In the genomic region with DNA sequence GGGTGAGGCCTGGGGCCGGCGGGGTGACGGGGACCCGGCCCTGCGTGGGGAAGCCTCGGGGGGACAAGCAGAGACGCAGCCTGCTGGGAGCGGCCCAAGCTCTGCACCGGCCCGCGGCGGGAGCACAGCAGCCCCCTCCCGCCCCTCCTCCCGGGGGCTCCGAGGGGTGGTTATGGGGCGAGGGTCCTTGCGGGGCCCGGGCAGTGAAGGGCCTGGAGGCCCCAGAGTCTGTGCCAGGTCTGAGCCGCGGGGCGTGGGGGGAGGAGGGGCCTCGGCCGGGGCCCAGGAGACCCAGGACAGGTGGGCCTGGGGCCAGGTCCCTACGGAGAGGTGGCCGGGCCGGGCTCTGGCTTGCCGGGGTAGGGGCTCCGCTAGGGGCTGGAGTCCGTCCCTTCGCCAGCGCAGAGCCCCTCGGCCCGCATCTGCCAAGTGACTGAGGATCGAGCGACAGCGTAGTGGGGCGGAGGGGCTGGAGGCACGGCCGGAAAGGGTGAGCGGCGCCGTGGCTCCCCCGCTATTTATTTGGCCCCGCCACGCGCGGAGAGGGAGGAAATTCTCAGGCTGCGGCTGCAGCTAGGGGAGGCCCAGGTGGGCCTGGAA, we compare ENCODE assay signal across 8 cellular contexts. TPM values are rescaled to one million over a fixed set of nuclear protein-coding genes. Genes with fewer than 3 reads are reported as not detected.
DNase-seq lines count a peak whose midpoint lies in the region; ATAC-seq, FAIRE-seq and TF ChIP-seq lines count a peak whose summit lies in the region.

No MANE protein-coding gene starts in this region.

- H3K4me3 ChIP-seq in kidney (ENCODE audit: low read length in 2 of 2) (peak overlapping the region; percentile 18 to 46), Karpas-422 (ENCODE audit: low read length) (no peak overlapping the region)

- TF ChIP-seq CTCF in kidney (IDR thresholded peaks at IDR 0.05; ENCODE audit: borderline replicate concordance, extremely low read depth, insufficient read depth): no peak

- no peaks in the 10 kb centered on the region for H3K36me3 Mint-ChIP-seq in activated naive CD8-positive, alpha-beta T cell

- H3K9ac ChIP-seq in kidney (ENCODE audit: low read length in 2 of 2) (peak overlapping the region in 1 of 2 donors; percentile 3), Karpas-422 (ENCODE audit: low read length) (no peak overlapping the region)

- H2AFZ ChIP-seq in Karpas-422 (ENCODE audit: low read length): no peak overlapping the region

- H3K4me2 ChIP-seq in Karpas-422 (ENCODE audit: low read depth, low read length, poor library complexity, severe bottlenecking): no peak overlapping the region

- FAIRE-seq in kidney (lab: Jason Lieb, UNC): no peak

- H3K4me1 ChIP-seq in kidney (ENCODE audit: control insufficient read depth in 1 of 2, insufficient read depth in 1 of 2, low read depth in 1 of 2, low read length in 2 of 2) (peaks cover 0 to 15% of the 10 kb centered on the region in 2 donors), Karpas-422 (ENCODE audit: low read length) (peaks cover 39% of the 10 kb centered on the region)

- H3K27ac ChIP-seq in kidney (ENCODE audit: low read depth in 2 of 2, low read length in 2 of 2) (no peak overlapping the region), substantia nigra (ENCODE audit: low read depth, low read length, poor library complexity, severe bottlenecking) (peak overlapping the region; percentile 85), Karpas-422 (ENCODE audit: low read length) (no peak overlapping the region)

- no peaks in the 10 kb centered on the region for H3K9me2 ChIP-seq in Karpas-422 (replicated peaks; ENCODE audit: insufficient read depth, low read length)

- intact Hi-C loops in kidney (cut with DNase I): no loop called here

- DNase-seq in NCI-H2227 (lab: John Stamatoyannopoulos, UW; ENCODE audit: unreplicated experiment) (peak; percentile 25), NCI-H2227 treated with DMSO at 0.1 percent for 48 hours (lab: John Stamatoyannopoulos, UW) (no peak), kidney (peak; percentile 81), substantia nigra (lab: John Stamatoyannopoulos, UW) (peak in 4 of 49 donors; percentile 35 to 88 (median 40)), Karpas-422 (no peak)

- H3K4me1 Mint-ChIP-seq in activated naive CD8-positive, alpha-beta T cell (ENCODE audit: low read depth): peaks cover 5% of the 10 kb centered on the region

- no peaks in the 10 kb centered on the region for H3K9me3 Mint-ChIP-seq in activated naive CD8-positive, alpha-beta T cell (ENCODE audit: low read depth)

- no peaks in the 10 kb centered on the region for H3K27me3 ChIP-seq in Karpas-422 (ENCODE audit: low read length)

- H3K4me3 Mint-ChIP-seq in activated naive CD8-positive, alpha-beta T cell: peak overlapping the region; percentile 80

- no peak overlapping the region for H3K27ac Mint-ChIP-seq in activated naive CD8-positive, alpha-beta T cell

- H3K36me3 ChIP-seq in kidney (ENCODE audit: control insufficient read depth in 1 of 2, insufficient read depth in 2 of 2, low read length in 2 of 2) (no peaks in the 10 kb centered on the region), Karpas-422 (ENCODE audit: insufficient read depth, low read length) (no peaks in the 10 kb centered on the region)

- H3K27me3 Mint-ChIP-seq in activated naive CD8-positive, alpha-beta T cell: peaks cover 3% of the 10 kb centered on the region

- no peaks in the 10 kb centered on the region for H3K79me2 ChIP-seq in Karpas-422 (ENCODE audit: low read length)

- H4K20me1 ChIP-seq in Karpas-422 (ENCODE audit: insufficient read depth, low read depth, low read length): peaks cover 4% of the 10 kb centered on the region; the same call in 1 of the 2 replicates

- ATAC-seq in GM18520 (IDR thresholded peaks at IDR 0.05; ENCODE audit: unreplicated experiment) (no peak), HG03159 (IDR thresholded peaks at IDR 0.05; ENCODE audit: unreplicated experiment) (no peak)

- H3K9me3 ChIP-seq in kidney (ENCODE audit: control insufficient read depth in 1 of 2, low read length in 2 of 2) (no peaks in the 10 kb centered on the region), Karpas-422 (ENCODE audit: low read length) (no peaks in the 10 kb centered on the region)

RNA-seq across cellular contexts. Expression of a gene that starts 0.5 kb away (rescaled TPM):
- 3.1 TPM for total RNA-seq in kidney
- 4.1 TPM for polyA plus RNA-seq in kidney (ENCODE audit: insufficient read depth, low read depth, low replicate concordance)
- total RNA-seq in Karpas-422 (2014; rRNA removed; shearing (Covaris generic); ENCODE audit: low replicate concordance): 0.18 TPM in 1 of 2 replicates, not detected in the other

RNA-seq across cellular contexts. Expression of a gene that starts 35.8 kb away (rescaled TPM):
- total RNA-seq in kidney: 13.2 TPM
- polyA plus RNA-seq in kidney (ENCODE audit: insufficient read depth, low read depth, low replicate concordance): 6.9 TPM
- total RNA-seq in Karpas-422 (2014; rRNA removed; shearing (Covaris generic); ENCODE audit: low replicate concordance): 9.8 and 35.6 TPM in 2 replicates

RNA-seq across cellular contexts. Expression of a gene that starts 40.2 kb away (rescaled TPM):
- 381 TPM for total RNA-seq in kidney
- 272 TPM for polyA plus RNA-seq in kidney (ENCODE audit: insufficient read depth, low read depth, low replicate concordance)
- total RNA-seq in Karpas-422 (2014; rRNA removed; shearing (Covaris generic); ENCODE audit: low replicate concordance): 140 and 285 TPM in 2 replicates

RNA-seq across cellular contexts. Expression of a gene that starts 52.3 kb away (rescaled TPM):
- 357 TPM for total RNA-seq in kidney
- 338 TPM for polyA plus RNA-seq in kidney (ENCODE audit: insufficient read depth, low read depth, low replicate concordance)
- total RNA-seq in Karpas-422 (2014; rRNA removed; shearing (Covaris generic); ENCODE audit: low replicate concordance): 0.45 TPM in 1 of 2 replicates, not detected in the other

Comparison
In these comparisons a context has a peak if more than half of its experiments do, and no peak if none do; other contexts are left out.
1. DNase-seq: peak in NCI-H2227 (single experiment) and kidney (single experiment); none in NCI-H2227 treated with DMSO at 0.1 percent for 48 hours (single experiment) and Karpas-422 (single experiment).